Comparison of ENCODE assay signal across 22 cellular contexts in genomic region chr15:49715701-49716100, GRCh38.
DNase-seq lines count a peak whose midpoint lies in the region; ATAC-seq, FAIRE-seq and TF ChIP-seq lines count a peak whose summit lies in the region.
"Had no signal": no experiment of that assay in that cellular context is flagged by ENCODE, and none has a peak within 500 bp of the region (broad histone marks: within the 10 kb centered on the region; RNA-seq: fewer than 3 reads in every experiment).

No MANE protein-coding gene starts in this region.

- H3K4me3 Mint-ChIP-seq in CD14-positive monocyte: no peak overlapping the region
- H3K4me3 Mint-ChIP-seq: B cell; CD4-positive, alpha-beta T cell; CD8-positive, alpha-beta memory T cell; GM23338; HFFc6 had no signal

- TF ChIP-seq RAD21 in A549 (conservative IDR thresholded peaks at IDR 0.05 in 1 of 2, IDR thresholded peaks at IDR 0.05 in 1 of 2) (no peak), K562 (CRISPR knock-in tag; conservative IDR thresholded peaks at IDR 0.05 in 1 of 2, IDR thresholded peaks at IDR 0.05 in 1 of 2) (no peak)

- H3K27me3 ChIP-seq in K562 (ENCODE audit: control insufficient read depth in 2 of 2, insufficient read depth in 2 of 2, low read length in 2 of 2) (no peaks in the 10 kb centered on the region), neutrophil (no peaks in the 10 kb centered on the region), tibial nerve (no peaks in the 10 kb centered on the region)
- H3K27me3 ChIP-seq: BLaER1 had no signal

- H3K36me3 ChIP-seq in K562 (ENCODE audit: control insufficient read depth, insufficient read depth, low read length): no peaks in the 10 kb centered on the region
- H3K36me3 ChIP-seq in neutrophil: no peaks in the 10 kb centered on the region
- no peaks in the 10 kb centered on the region for H3K36me3 ChIP-seq in tibial nerve
- H3K36me3 ChIP-seq: BLaER1, HAP-1 had no signal

- H3K79me2 ChIP-seq in K562 (ENCODE audit: control insufficient read depth, insufficient read depth, low read length): no peaks in the 10 kb centered on the region

- H4K20me1 ChIP-seq in K562 (replicated peaks; ENCODE audit: control insufficient read depth, insufficient read depth, low read length): no peaks in the 10 kb centered on the region
- H4K20me1 ChIP-seq: BLaER1 had no signal

- CTCF ChIA-PET in A549 (lab: Yijun Ruan, JAX): interaction anchor here (0.7 kb wide), 1 partner anchor 1534 kb away, joined by 3 read pairs; no protein-coding TSS in a partner anchor
- CTCF ChIA-PET in K562 (lab: Yijun Ruan, JAX; ENCODE audit: low intra/inter-chr PET ratio): no interaction called here

- H3K4me2 ChIP-seq in A549 (no peak overlapping the region), K562 (ENCODE audit: insufficient read depth, low read length) (no peak overlapping the region)
- H3K4me2 ChIP-seq: BLaER1, GM23338 had no signal

- BruUV-seq in K562 (replicated peaks; lab: Mats Ljungman, UMichigan): no TSS peak

- H3K27ac ChIP-seq in A549 (no peak overlapping the region), K562 (ENCODE audit: extremely low read depth, low read depth, low read length) (no peak overlapping the region), neutrophil (peak overlapping the region; percentile 68), tibial nerve (no peak overlapping the region)
- H3K27ac ChIP-seq: BLaER1, C4-2B had no signal

- TF ChIP-seq POLR2A in A549 (IDR thresholded peaks at IDR 0.05; ENCODE audit: low read length): no peak
- TF ChIP-seq POLR2A in K562 (conservative IDR thresholded peaks at IDR 0.05): no peak
- TF ChIP-seq POLR2A in tibial nerve (IDR thresholded peaks at IDR 0.05): no peak

- TF ChIP-seq EP300 in A549 (IDR thresholded peaks at IDR 0.05): no peak
- TF ChIP-seq EP300 in K562 (IDR thresholded peaks at IDR 0.05; ENCODE audit: low read length): no peak
- TF ChIP-seq EP300 in tibial nerve (IDR thresholded peaks at IDR 0.05): no peak

- no peak for FAIRE-seq in A549 (lab: Jason Lieb, UNC)
- FAIRE-seq in K562 (lab: Jason Lieb, UNC): no peak
- FAIRE-seq: D721Med, GM12878, GM19239, H54 had no signal

- H3K9me3 ChIP-seq in A549 (no peaks in the 10 kb centered on the region), K562 (replicated peaks; ENCODE audit: control insufficient read depth, insufficient read depth, low read depth, low read length) (peaks cover 3% of the 10 kb centered on the region), neutrophil (no peaks in the 10 kb centered on the region), tibial nerve (peaks cover 0 to 1% (median 0%) of the 10 kb centered on the region in 4 donors)
- H3K9me3 ChIP-seq: HAP-1 had no signal

- ATAC-seq in A549 (no peak), K562 (no peak), esophagus mucosa (no peak)
- ATAC-seq: GM12878, GM23338 had no signal

- intact Hi-C loops in CD14-positive monocyte (cut with micrococcal nuclease) (loop anchor here in 1 of 2 donors (10.0 kb wide), 1 partner anchor 91 kb away; the partner anchor contains the start of genes DTWD1 and FAM227B), K562 (cut with micrococcal nuclease) (no loop called here)

- no peak for DNase-seq in A549 (ENCODE audit: low read depth in 1 of 2, low spot score in 1 of 2)
- DNase-seq in CD14-positive monocyte (ENCODE audit: low spot score): no peak
- DNase-seq in K562 (ENCODE audit: extremely low read depth in 1 of 4, low spot score in 3 of 4): no peak
- DNase-seq in tibial nerve (ENCODE audit: low spot score in 2 of 2): no peak
- DNase-seq: CD4-positive, alpha-beta T cell; CD8-positive, alpha-beta memory T cell; DMS 273 treated with DMSO at 0.1 percent for 48 hours; DMS79; EL; GDM1; HFFc6 had no signal

- TF ChIP-seq CTCF in A549 (IDR thresholded peaks at IDR 0.05) (no peak), CD14-positive monocyte (IDR thresholded peaks at IDR 0.05) (no peak), K562 (IDR thresholded peaks at IDR 0.05 in 2 of 3, conservative IDR thresholded peaks at IDR 0.05 in 1 of 3; ENCODE audit: insufficient read depth in 2 of 3, low read depth in 1 of 3, low read length in 3 of 3) (no peak), neutrophil (IDR thresholded peaks at IDR 0.05) (no peak), tibial nerve (IDR thresholded peaks at IDR 0.05) (no peak)

- 54% methylated on average over 5 of the region's 5 CpGs for WGBS in A549 (ENCODE audit: missing lambda C conversion rate)
- WGBS in K562 (ENCODE audit: insufficient coverage, low coverage, missing lambda C conversion rate): 3% methylated on average over 5 of the region's 5 CpGs
- 95% methylated on average over 5 of the region's 5 CpGs for WGBS in tibial nerve, 2 donors

- peaks cover 7% of the 10 kb centered on the region in 2 donors for H3K36me3 Mint-ChIP-seq in CD14-positive monocyte

- peak overlapping the region in 4 of 7 donors; percentile 0 to 81 (median 40) for H3K27ac Mint-ChIP-seq in CD14-positive monocyte
- H3K27ac Mint-ChIP-seq: B cell; CD4-positive, alpha-beta T cell; GM23338; HFFc6 had no signal

- H3K4me3 ChIP-seq in A549 (no peak overlapping the region), K562 (no peak overlapping the region), neutrophil (ENCODE audit: low read depth in 1 of 2, low read length in 1 of 2) (no peak overlapping the region), tibial nerve (no peak overlapping the region)
- H3K4me3 ChIP-seq: BLaER1, GM12878, GM23338, HAP-1 had no signal

- POLR2A ChIA-PET in A549 (lab: Yijun Ruan, JAX) (no interaction called here), K562 (lab: Yijun Ruan, JAX) (no interaction called here)

- H3K9me3 Mint-ChIP-seq in CD14-positive monocyte: peaks cover 7 to 20% (median 13%) of the 10 kb centered on the region in 7 donors
- H3K9me3 Mint-ChIP-seq: GM23338 had no signal

- H2AFZ ChIP-seq in K562 (ENCODE audit: low read depth, low read length): no peak overlapping the region
- H2AFZ ChIP-seq: GM23338 had no signal

- no peaks in the 10 kb centered on the region for H3K4me1 ChIP-seq in A549
- no peaks in the 10 kb centered on the region for H3K4me1 ChIP-seq in K562 (replicated peaks in 1 of 2; ENCODE audit: control insufficient read depth in 2 of 2, insufficient read depth in 2 of 2, low read length in 2 of 2)
- peaks cover 71 to 73% of the 10 kb centered on the region in 2 experiments for H3K4me1 ChIP-seq in neutrophil (ENCODE audit: control insufficient read depth in 1 of 2, insufficient read depth in 1 of 2, low read depth in 1 of 2, low read length in 1 of 2)
- H3K4me1 ChIP-seq in tibial nerve: peaks cover 0 to 37% (median 14%) of the 10 kb centered on the region in 4 donors
- H3K4me1 ChIP-seq: BLaER1, HAP-1 had no signal

- peaks cover 91% of the 10 kb centered on the region for H3K4me1 Mint-ChIP-seq in CD14-positive monocyte

- H3K9ac ChIP-seq in K562 (ENCODE audit: insufficient read depth in 1 of 2, low read depth in 2 of 2, low read length in 2 of 2): no peak overlapping the region
- H3K9ac ChIP-seq: BLaER1 had no signal

- in situ Hi-C loops in K562 (cut with MboI): no loop called here

- H3K27me3 Mint-ChIP-seq in CD14-positive monocyte (ENCODE audit: low read depth in 3 of 3): no peaks in the 10 kb centered on the region
- H3K27me3 Mint-ChIP-seq: B cell; CD4-positive, alpha-beta T cell had no signal

- no peaks in the 10 kb centered on the region for H3K9me1 ChIP-seq in K562 (ENCODE audit: control insufficient read depth, insufficient read depth, low read length)

TF ChIP-seq in A549, 52 proteins besides CTCF, POLR2A, EP300 and RAD21:
- peak; percentile 87 for TF ChIP-seq MAFK (IDR thresholded peaks at IDR 0.05; ENCODE audit: partially characterized antibody)
- no peak for TF ChIP-seq FOSB (CRISPR knock-in tag; IDR thresholded peaks at IDR 0.05)

TF ChIP-seq in K562, 482 proteins besides CTCF, POLR2A, EP300 and RAD21 (continues in another document):
- TF ChIP-seq BRD9 (IDR thresholded peaks at IDR 0.05; ENCODE audit: low read depth, partially characterized antibody) (no peak), NFE2 (IDR thresholded peaks at IDR 0.05; ENCODE audit: low read depth) (no peak), SRSF1 (IDR thresholded peaks at IDR 0.05; ENCODE audit: low read depth, low read length) (no peak), U2AF1 (optimal IDR thresholded peaks at IDR 0.05; ENCODE audit: low read depth, low read length) (no peak), MTF1 (CRISPR knock-in tag; IDR thresholded peaks at IDR 0.05; ENCODE audit: borderline replicate concordance) (no peak), ZNF551 (CRISPR knock-in tag; IDR thresholded peaks at IDR 0.05) (no peak), STAT5A (IDR thresholded peaks at IDR 0.05; ENCODE audit: borderline replicate concordance, low read length) (no peak), ZNF316 (IDR thresholded peaks at IDR 0.05) (peak; percentile 91), SUPT5H (IDR thresholded peaks at IDR 0.05) (no peak), NUFIP1 (IDR thresholded peaks at IDR 0.05; ENCODE audit: partially characterized antibody) (no peak), MAFK (IDR thresholded peaks at IDR 0.05; ENCODE audit: low read length) (peak; percentile 94), PTBP1 (IDR thresholded peaks at IDR 0.05; ENCODE audit: low read depth, low read length) (no peak), PURB (CRISPR knock-in tag; IDR thresholded peaks at IDR 0.05; ENCODE audit: low read depth) (no peak), RBM39 (optimal IDR thresholded peaks at IDR 0.05; ENCODE audit: low read depth, low read length) (no peak)

Comparison
In these comparisons a context has a peak if more than half of its experiments do, and no peak if none do; other contexts are left out.
1. Of the 35 proteins assayed by ChIP-seq in both K562 and A549: peak only in K562: none; only in A549: none; in both: MAFK; in neither: 34.